In the genomic region with DNA sequence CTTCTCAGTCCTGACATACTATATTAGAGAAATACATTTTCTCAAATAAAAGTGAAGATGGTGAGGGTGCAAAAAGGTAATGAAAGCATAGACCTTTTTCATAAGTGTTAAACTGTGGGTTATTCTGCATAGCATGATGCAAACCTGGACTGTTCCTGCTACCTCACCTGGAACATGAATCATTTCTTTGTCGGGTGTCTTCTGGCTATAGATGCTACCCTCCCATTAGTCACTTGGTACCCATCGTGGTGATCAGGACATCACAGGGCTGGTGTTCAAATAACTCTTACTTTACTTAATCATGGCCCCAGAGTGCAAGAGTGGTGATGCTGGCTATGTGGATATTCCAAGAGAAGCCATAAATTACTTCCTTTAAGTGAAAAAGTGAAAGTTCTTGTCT, we compare ENCODE assay signal across 8 cellular contexts.
"Had no signal": no experiment of that assay in that cellular context is flagged by ENCODE, and none has a peak within 500 bp of the region (broad histone marks: within the 10 kb centered on the region; RNA-seq: fewer than 3 reads in every experiment).

No MANE protein-coding gene starts in this region.

- H3K9me3 ChIP-seq: HAP-1 had no signal

- DNase-seq: GM23248, GOT3, H7, HFFc6 had no signal

- H3K9ac ChIP-seq: GM23248 had no signal

- ATAC-seq: HCT116, HepG2 had no signal

- FAIRE-seq: HepG2 had no signal

- H3K4me3 ChIP-seq: GM23248, HAP-1 had no signal

- H3K4me1 ChIP-seq: HAP-1 had no signal

- H3K27ac ChIP-seq: GM23248, HL-60 had no signal

- H2AFZ ChIP-seq: GM23248 had no signal

- H3K36me3 ChIP-seq: HAP-1 had no signal
